15 cellular contexts compared by ENCODE assay signal in genomic region chr18:68972176-68972575, GRCh38.
"Had no signal": no experiment of that assay in that cellular context is flagged by ENCODE, and none has a peak within 500 bp of the region (broad histone marks: within the 10 kb centered on the region; RNA-seq: fewer than 3 reads in every experiment).

No MANE protein-coding gene starts in this region.

- H3K9me3 ChIP-seq: psoas muscle, sigmoid colon, suprapubic skin, upper lobe of left lung had no signal

- H3K36me3 ChIP-seq: sigmoid colon, suprapubic skin, upper lobe of left lung had no signal

- H3K27ac ChIP-seq: epithelial cell of prostate, psoas muscle, sigmoid colon, suprapubic skin, upper lobe of left lung had no signal

- H3K27me3 ChIP-seq: sigmoid colon, suprapubic skin, upper lobe of left lung had no signal

- H3K4me1 ChIP-seq: psoas muscle, sigmoid colon, suprapubic skin, upper lobe of left lung had no signal

- DNase-seq: activated B cell treated with CpG ODN at 0.5 μM for 24 hours; activated CD4-positive, alpha-beta T cell treated with anti-CD3 and anti-CD28 coated beads, Interleukin-2, amount 50 U/mL, for 1 hour; activated naive CD4-positive, alpha-beta T cell treated with anti-CD3 and anti-CD28 coated beads, Interleukin-2, amount 10 ng/mL, durations not matched to agents 7 days and 5 days; activated T-cell treated with anti-CD3 and anti-CD28 coated beads for 4 hours; central memory CD4-positive, alpha-beta T cell; effector memory CD4-positive, alpha-beta T cell; left colon; psoas muscle; sigmoid colon; stimulated activated CD4-positive, alpha-beta T cell treated with anti-CD3 and anti-CD28 coated beads, Interleukin-12 subunit alpha, Interleukin-12 subunit beta, amount 100 ng/mL, for 4 hours; stimulated activated naive CD4-positive, alpha-beta T cell; upper lobe of left lung had no signal

- ATAC-seq: left colon; natural killer cell treated with Interleukin-12 subunit alpha and Interleukin-12 subunit beta and Interleukin-15 and Interleukin-18, amount 100 ng/mL, for 72 hours; psoas muscle had no signal

- H3K4me3 ChIP-seq: psoas muscle, sigmoid colon, suprapubic skin, upper lobe of left lung had no signal
